11 cellular contexts compared by ENCODE assay signal in genomic region chr22:37212174-37212906, GRCh38. TPM values are rescaled to one million over a fixed set of nuclear protein-coding genes. Genes with fewer than 3 reads are reported as not detected.
DNase-seq lines count a peak whose midpoint lies in the region; ATAC-seq and TF ChIP-seq lines count a peak whose summit lies in the region.
"Had no signal": no experiment of that assay in that cellular context is flagged by ENCODE, and none has a peak within 500 bp of the region (broad histone marks: within the 10 kb centered on the region; RNA-seq: fewer than 3 reads in every experiment).

SSTR3 (minus strand) TSS chr22:37212477; CDS start chr22:37207803, 4,674 bp downstream.

- H3K9ac ChIP-seq in iPS-20b (ENCODE audit: low read depth, low read length): peak within 1 kb of the TSS; percentile 20; the same call in 1 of the 2 replicates

- DNase-seq in activated T-cell treated with anti-CD3 and anti-CD28 coated beads, Interleukin-2, amount 50 U/mL, for 24 hours: no peak
- DNase-seq in activated T-cell treated with anti-CD3 and anti-CD28 coated beads for 4 hours (no peak), WERI-Rb-1 (peak; percentile 63), spleen (peak; percentile 61), mucosa of descending colon (no peak), esophagus muscularis mucosa (ENCODE audit: extremely low spot score) (no peak), NCI-H1436 treated with DMSO at 0.1 percent for 48 hours (lab: John Stamatoyannopoulos, UW) (no peak)
- DNase-seq: activated CD8-positive, alpha-beta memory T cell treated with anti-CD3 and anti-CD28 coated beads, Interleukin-2, amount 10 ng/mL, durations not matched to agents 7 days and 5 days; C1 segment of cervical spinal cord; SIG-M5 had no signal

- H3K4me3 ChIP-seq in WERI-Rb-1 (ENCODE audit: low read depth, low read length) (no peak within 1 kb of the TSS), iPS-20b (ENCODE audit: low read length) (peak within 1 kb of the TSS; percentile 58; the same call in 1 of the 2 replicates), spleen (no peak within 1 kb of the TSS), mucosa of descending colon (no peak within 1 kb of the TSS), esophagus muscularis mucosa (no peak within 1 kb of the TSS)

- intact Hi-C loops in spleen (cut with DNase I; ENCODE audit: low total_unique reads) (no loop called here), mucosa of descending colon (cut with DNase I, micrococcal nuclease) (no loop called here), esophagus muscularis mucosa (cut with DNase I) (no loop called here)

- H3K27me3 ChIP-seq in WERI-Rb-1 (ENCODE audit: insufficient read depth, low read depth, severe bottlenecking): no peaks in the 10 kb centered on the region
- peaks cover 18% of the 10 kb centered on the region for H3K27me3 ChIP-seq in iPS-20b (ENCODE audit: insufficient read depth, low read length)
- H3K27me3 ChIP-seq in spleen (replicated peaks in 1 of 7): peaks cover 0 to 13% (median 0%) of the 10 kb centered on the region in 7 donors
- peaks cover 0 to 46% (median 3%) of the 10 kb centered on the region in 4 donors for H3K27me3 ChIP-seq in esophagus muscularis mucosa

- no peak for ATAC-seq in mucosa of descending colon
- ATAC-seq: activated CD8-positive, alpha-beta memory T cell treated with anti-CD3 and anti-CD28 coated beads, Interleukin-2, amount 10 ng/mL, durations not matched to agents 7 days and 5 days had no signal

- TF ChIP-seq CTCF in WERI-Rb-1 (IDR thresholded peaks at IDR 0.05; ENCODE audit: low read depth, low read length) (no peak), spleen (IDR thresholded peaks at IDR 0.05 in 8 of 11, conservative IDR thresholded peaks at IDR 0.05 in 3 of 11) (no peak), mucosa of descending colon (IDR thresholded peaks at IDR 0.05) (no peak), esophagus muscularis mucosa (IDR thresholded peaks at IDR 0.05) (no peak)

- H3K27ac Mint-ChIP-seq in activated T-cell treated with anti-CD3 and anti-CD28 coated beads, Interleukin-2, amount 50 U/mL, for 24 hours: peak within 1 kb of the TSS; percentile 33
- H3K27ac Mint-ChIP-seq: activated CD8-positive, alpha-beta memory T cell treated with anti-CD3 and anti-CD28 coated beads, Interleukin-2, amount 10 ng/mL, durations not matched to agents 7 days and 5 days had no signal

- no peak for TF ChIP-seq EP300 in esophagus muscularis mucosa (IDR thresholded peaks at IDR 0.05)

- H3K4me1 ChIP-seq in iPS-20b (ENCODE audit: insufficient read depth, low read length) (no peaks in the 10 kb centered on the region; the same call in 1 of the 2 replicates), spleen (peaks cover 0 to 4% (median 0%) of the 10 kb centered on the region in 6 donors), mucosa of descending colon (ENCODE audit: low read depth) (no peaks in the 10 kb centered on the region), esophagus muscularis mucosa (peaks cover 0 to 8% (median 3%) of the 10 kb centered on the region in 4 donors)

- H3K4me1 Mint-ChIP-seq in activated T-cell treated with anti-CD3 and anti-CD28 coated beads, Interleukin-2, amount 50 U/mL, for 24 hours (ENCODE audit: low read depth): peaks cover 55% of the 10 kb centered on the region

- no peaks in the 10 kb centered on the region for H3K9me3 Mint-ChIP-seq in activated T-cell treated with anti-CD3 and anti-CD28 coated beads, Interleukin-2, amount 50 U/mL, for 24 hours

- WGBS in spleen, 5 donors: 64 to 77% (median 65%) methylated on average over 17 to 23 of the region's 23 CpGs
- WGBS in esophagus muscularis mucosa: 27% methylated on average over 17 of the region's 23 CpGs

- H3K36me3 Mint-ChIP-seq in activated T-cell treated with anti-CD3 and anti-CD28 coated beads, Interleukin-2, amount 50 U/mL, for 24 hours (ENCODE audit: low read depth): peaks cover 12% of the 10 kb centered on the region

- no peaks in the 10 kb centered on the region for H3K36me3 ChIP-seq in WERI-Rb-1
- no peaks in the 10 kb centered on the region for H3K36me3 ChIP-seq in iPS-20b (ENCODE audit: insufficient read depth, low read depth, low read length)
- H3K36me3 ChIP-seq in spleen: no peaks in the 10 kb centered on the region
- no peaks in the 10 kb centered on the region for H3K36me3 ChIP-seq in mucosa of descending colon (ENCODE audit: low read depth)
- H3K36me3 ChIP-seq in esophagus muscularis mucosa: no peaks in the 10 kb centered on the region

- H3K27ac ChIP-seq in WERI-Rb-1: peak within 1 kb of the TSS; percentile 28
- H3K27ac ChIP-seq in iPS-20b (ENCODE audit: low read length): no peak within 1 kb of the TSS
- H3K27ac ChIP-seq in spleen: no peak within 1 kb of the TSS
- H3K27ac ChIP-seq in esophagus muscularis mucosa (replicated peaks in 1 of 4): no peak within 1 kb of the TSS

- no peaks in the 10 kb centered on the region for H3K27me3 Mint-ChIP-seq in activated T-cell treated with anti-CD3 and anti-CD28 coated beads, Interleukin-2, amount 50 U/mL, for 24 hours
- H3K27me3 Mint-ChIP-seq: activated CD8-positive, alpha-beta memory T cell treated with anti-CD3 and anti-CD28 coated beads, Interleukin-2, amount 10 ng/mL, durations not matched to agents 7 days and 5 days had no signal

- H3K4me3 Mint-ChIP-seq in activated T-cell treated with anti-CD3 and anti-CD28 coated beads, Interleukin-2, amount 50 U/mL, for 24 hours: peak within 1 kb of the TSS; percentile 36
- H3K4me3 Mint-ChIP-seq: activated CD8-positive, alpha-beta memory T cell treated with anti-CD3 and anti-CD28 coated beads, Interleukin-2, amount 10 ng/mL, durations not matched to agents 7 days and 5 days had no signal

- no peaks in the 10 kb centered on the region for H3K9me3 ChIP-seq in WERI-Rb-1 (ENCODE audit: severe bottlenecking)
- no peaks in the 10 kb centered on the region for H3K9me3 ChIP-seq in iPS-20b (ENCODE audit: insufficient read depth, low read depth, low read length)
- H3K9me3 ChIP-seq in spleen: no peaks in the 10 kb centered on the region
- H3K9me3 ChIP-seq in mucosa of descending colon: no peaks in the 10 kb centered on the region
- no peaks in the 10 kb centered on the region for H3K9me3 ChIP-seq in esophagus muscularis mucosa

- TF ChIP-seq POLR2A in spleen (IDR thresholded peaks at IDR 0.05): no peak
- no peak for TF ChIP-seq POLR2A in esophagus muscularis mucosa (IDR thresholded peaks at IDR 0.05; ENCODE audit: low read depth)

RNA-seq across cellular contexts. Expression of gene SSTR3, which starts in this region (rescaled TPM):
- total RNA-seq in spleen (1 to 10 TPM in 3 of 7 donors, under 1 TPM in 4; 0.56 to 2.0 (median 0.95) TPM), mucosa of descending colon (under 1 TPM in 2 of 3 donors, not detected in 1; 0.09 to 0.10 TPM), esophagus muscularis mucosa (not detected)
- polyA plus RNA-seq in spleen: 1 to 10 TPM; 1.2 to 2.0 (median 1.5) TPM

Comparison
In these comparisons a context has a peak if more than half of its experiments do, and no peak if none do; other contexts are left out.
1. DNase-seq: peak in WERI-Rb-1 (single experiment) and spleen (single experiment); none in activated T-cell treated with anti-CD3 and anti-CD28 coated beads, Interleukin-2, amount 50 U/mL, for 24 hours (single experiment), activated T-cell treated with anti-CD3 and anti-CD28 coated beads for 4 hours (single experiment), mucosa of descending colon (0 of 3), esophagus muscularis mucosa (single experiment) and NCI-H1436 treated with DMSO at 0.1 percent for 48 hours (single experiment).